Comparison of ENCODE assay signal across 16 cellular contexts in the genomic region with DNA sequence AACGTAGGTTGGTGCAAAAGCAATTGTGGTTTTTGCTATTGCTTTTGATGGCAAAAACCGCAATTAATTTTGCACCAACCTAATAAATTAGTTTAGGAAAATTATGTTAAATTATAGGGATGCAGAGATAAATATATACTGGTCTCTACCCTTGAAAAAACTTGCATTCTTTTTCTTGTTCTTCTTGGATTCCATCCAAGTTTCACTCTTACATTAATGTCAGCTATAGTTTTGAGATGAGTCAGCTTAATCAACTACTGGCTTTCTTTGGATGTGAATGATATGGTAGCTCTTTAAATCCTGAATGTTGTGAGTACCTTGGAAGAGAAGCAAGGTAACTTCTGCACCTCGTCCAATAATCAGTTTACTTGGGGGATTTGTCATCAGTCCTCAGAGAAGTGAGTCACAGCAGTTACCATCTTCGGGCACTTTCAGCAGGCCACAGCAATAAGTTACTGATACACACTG.
A peak's percentile ranks its signal among the peaks of the same experiment; 100 is the strongest.
DNase-seq lines count a peak whose midpoint lies in the region; ATAC-seq and TF ChIP-seq lines count a peak whose summit lies in the region.
"Had no signal": no experiment of that assay in that cellular context is flagged by ENCODE, and none has a peak within 500 bp of the region (broad histone marks: within the 10 kb centered on the region; RNA-seq: fewer than 3 reads in every experiment).

No MANE protein-coding gene starts in this region.

- H3K36me3 ChIP-seq in HEK293 (ENCODE audit: control insufficient read depth in 2 of 2, insufficient read depth in 1 of 2, low read length in 2 of 2) (no peaks in the 10 kb centered on the region), SK-N-SH (replicated peaks in 1 of 2; ENCODE audit: control insufficient read depth in 1 of 2, insufficient read depth in 2 of 2, low read length in 1 of 2) (no peaks in the 10 kb centered on the region), Caco-2 (ENCODE audit: control insufficient read depth, insufficient read depth, low read length) (no peaks in the 10 kb centered on the region)
- H3K36me3 ChIP-seq: adrenal gland, BLaER1 had no signal

- H3K9ac ChIP-seq in SK-N-SH, result no peak overlapping the region
- H3K9ac ChIP-seq: BLaER1 had no signal

- H3K4me1 Mint-ChIP-seq in Caco-2 (ENCODE audit: low read depth, unreplicated experiment), result peaks cover 20% of the 10 kb centered on the region

- H3K9me3 Mint-ChIP-seq in Caco-2 (ENCODE audit: unreplicated experiment), result no peaks in the 10 kb centered on the region
- H3K9me3 Mint-ChIP-seq: nephron progenitor cell, WTC11 had no signal

- DNase-seq in EH (ENCODE audit: low read depth), result peak; percentile 51
- DNase-seq in SK-N-SH, result no peak
- DNase-seq in fibroblast of the aortic adventitia (ENCODE audit: low read depth), result peak; percentile 55
- DNase-seq in NK-92 (lab: John Stamatoyannopoulos, UW; ENCODE audit: unreplicated experiment), result no peak
- no peak for DNase-seq in Caco-2
- no peak for DNase-seq in left cardiac atrium
- DNase-seq: head of caudate nucleus, NCI-H1048, NCI-H524, nephron progenitor cell had no signal

- H3K4me3 ChIP-seq in HEK293 (ENCODE audit: low read depth, low read length), result no peak overlapping the region
- no peak overlapping the region for H3K4me3 ChIP-seq in SK-N-SH (ENCODE audit: low read depth in 2 of 2, low read length in 1 of 2)
- H3K4me3 ChIP-seq in fibroblast of the aortic adventitia (ENCODE audit: low read depth, low read length), result no peak overlapping the region
- H3K4me3 ChIP-seq in Caco-2 (ENCODE audit: low read depth, low read length), result no peak overlapping the region
- H3K4me3 ChIP-seq: adrenal gland, BLaER1 had no signal

- POLR2A ChIA-PET in HEK293 (lab: Yijun Ruan, JAX) (no interaction called here), SK-N-SH (lab: Yijun Ruan, JAX) (no interaction called here), Caco-2 (lab: Charles Lee) (no interaction called here)

- H3K4me1 ChIP-seq in HEK293 (ENCODE audit: control insufficient read depth, insufficient read depth, low read length), result peaks cover 21% of the 10 kb centered on the region
- peaks cover 7 to 16% of the 10 kb centered on the region in 2 experiments; a peak in 3 of 4 replicates for H3K4me1 ChIP-seq in SK-N-SH (ENCODE audit: control insufficient read depth in 1 of 2, insufficient read depth in 2 of 2, low read depth in 1 of 2, low read length in 1 of 2)
- H3K4me1 ChIP-seq in Caco-2, result no peaks in the 10 kb centered on the region
- H3K4me1 ChIP-seq: BLaER1 had no signal

- peaks cover 4% of the 10 kb centered on the region for H3F3A ChIP-seq in SK-N-SH (replicated peaks; ENCODE audit: insufficient read depth)

- no peak overlapping the region for H2AFZ ChIP-seq in SK-N-SH (ENCODE audit: low read depth)

- H3K9me2 ChIP-seq in SK-N-SH, result no peaks in the 10 kb centered on the region

- 37% methylated on average over 4 of the region's 4 CpGs for WGBS in SK-N-SH (ENCODE audit: low lambda C conversion rate)

- intact Hi-C loops in Caco-2 (cut with micrococcal nuclease; ENCODE audit: unreplicated experiment), result no loop called here
- intact Hi-C loops in left cardiac atrium (cut with DNase I), result no loop called here

- H3K36me3 Mint-ChIP-seq in Caco-2 (ENCODE audit: insufficient read depth, unreplicated experiment), result no peaks in the 10 kb centered on the region
- H3K36me3 Mint-ChIP-seq: WTC11 had no signal

- peak in 1 of 2 experiments; percentile 24; a peak in 1 of 4 replicates for TF ChIP-seq EP300 in SK-N-SH (IDR thresholded peaks at IDR 0.05; ENCODE audit: borderline replicate concordance in 1 of 2, low read depth in 1 of 2, low read length in 1 of 2)

- no peaks in the 10 kb centered on the region for H3K27me3 ChIP-seq in SK-N-SH (ENCODE audit: insufficient read depth)
- H3K27me3 ChIP-seq in Caco-2 (replicated peaks; ENCODE audit: control insufficient read depth, insufficient read depth, low read length), result no peaks in the 10 kb centered on the region
- H3K27me3 ChIP-seq: adrenal gland, BLaER1 had no signal

- H3K27ac ChIP-seq in HEK293 (ENCODE audit: extremely low read depth, low read depth, low read length) (no peak overlapping the region), SK-N-SH (ENCODE audit: low read depth in 2 of 2, low read length in 1 of 2) (no peak overlapping the region)
- H3K27ac ChIP-seq: adrenal gland, BLaER1, HL-60 had no signal

- BruUV-seq in Caco-2 (replicated peaks; lab: Mats Ljungman, UMichigan), result no TSS peak

- ATAC-seq in left cardiac atrium (no peak), GM21526 (IDR thresholded peaks at IDR 0.05; ENCODE audit: low FRiP score, unreplicated experiment) (no peak)
- ATAC-seq: WTC11 had no signal

- H3K4me3 Mint-ChIP-seq in Caco-2 (ENCODE audit: unreplicated experiment), result no peak overlapping the region
- H3K4me3 Mint-ChIP-seq: nephron progenitor cell, WTC11 had no signal

- H3K4me2 ChIP-seq in SK-N-SH, result peak overlapping the region; percentile 30; the same call in 1 of the 2 replicates
- H3K4me2 ChIP-seq: BLaER1 had no signal

- no peaks in the 10 kb centered on the region for H3K79me2 ChIP-seq in SK-N-SH (ENCODE audit: insufficient read depth)

- CTCF ChIA-PET in HEK293 (lab: Yijun Ruan, JAX), result interaction anchor here (0.6 kb wide), 1 partner anchor 515 kb away, joined by 3 read pairs; no protein-coding TSS in a partner anchor
- CTCF ChIA-PET in SK-N-SH (lab: Yijun Ruan, JAX), result no interaction called here
- CTCF ChIA-PET in Caco-2 (lab: Charles Lee), result no interaction called here

- H3K27ac Mint-ChIP-seq in Caco-2 (ENCODE audit: unreplicated experiment), result no peak overlapping the region
- H3K27ac Mint-ChIP-seq: nephron progenitor cell, WTC11 had no signal

- no peak for TF ChIP-seq RAD21 in SK-N-SH (IDR thresholded peaks at IDR 0.05; ENCODE audit: low read length)

- H4K20me1 ChIP-seq in SK-N-SH (ENCODE audit: insufficient read depth), result no peaks in the 10 kb centered on the region
- H4K20me1 ChIP-seq: BLaER1 had no signal

- no peaks in the 10 kb centered on the region for H3K9me3 ChIP-seq in HEK293 (ENCODE audit: control insufficient read depth, insufficient read depth, low read depth, low read length)
- H3K9me3 ChIP-seq in SK-N-SH, result no peaks in the 10 kb centered on the region
- H3K9me3 ChIP-seq in Caco-2, result no peaks in the 10 kb centered on the region
- H3K9me3 ChIP-seq: adrenal gland, BLaER1 had no signal

- H3K27me3 Mint-ChIP-seq in Caco-2 (ENCODE audit: insufficient read depth, unreplicated experiment), result no peaks in the 10 kb centered on the region

- TF ChIP-seq CTCF in HEK293 (tag by site-specific recombination; IDR thresholded peaks at IDR 0.05) (no peak), SK-N-SH (IDR thresholded peaks at IDR 0.05) (no peak), fibroblast of the aortic adventitia (IDR thresholded peaks at IDR 0.05; ENCODE audit: insufficient read depth, low read length) (no peak), Caco-2 (IDR thresholded peaks at IDR 0.05; ENCODE audit: insufficient read depth in 1 of 2, low read depth in 1 of 2, low read length in 1 of 2, severe bottlenecking in 1 of 2, unreplicated experiment in 1 of 2) (no peak)

TF ChIP-seq in HEK293, 187 proteins besides CTCF, POLR2A, EP300 and RAD21:
- no peak for TF ChIP-seq ZNF24 (tag by site-specific recombination; IDR thresholded peaks at IDR 0.05)
- TF ChIP-seq ZNF660 (tag by site-specific recombination; IDR thresholded peaks at IDR 0.05), result 0 out of 2 replicates have a peak, but pooled peaks have one; percentile 16
- TF ChIP-seq SP7 (tag by site-specific recombination; IDR thresholded peaks at IDR 0.05), result peak; percentile 38; the same call in 1 of the 2 replicates

TF ChIP-seq in SK-N-SH, 30 proteins besides CTCF, POLR2A, EP300 and RAD21:
- TF ChIP-seq TEAD4 (IDR thresholded peaks at IDR 0.05; ENCODE audit: borderline replicate concordance, insufficient read depth) (0 out of 2 replicates have a peak, but pooled peaks have one; percentile 18), FOXM1 (IDR thresholded peaks at IDR 0.05; ENCODE audit: low read depth) (no peak), JUND (IDR thresholded peaks at IDR 0.05) (peak; percentile 44; the same call in 1 of the 2 replicates), TCF12 (IDR thresholded peaks at IDR 0.05) (peak; percentile 29; the same call in 1 of the 2 replicates), FOSL2 (IDR thresholded peaks at IDR 0.05; ENCODE audit: borderline replicate concordance, low read depth) (peak; percentile 46; the same call in 1 of the 2 replicates), FOXJ3 (CRISPR knock-in tag; IDR thresholded peaks at IDR 0.05) (no peak), NFIC (IDR thresholded peaks at IDR 0.05; ENCODE audit: borderline replicate concordance) (peak; percentile 83)
- TF ChIP-seq, protein P1, sequence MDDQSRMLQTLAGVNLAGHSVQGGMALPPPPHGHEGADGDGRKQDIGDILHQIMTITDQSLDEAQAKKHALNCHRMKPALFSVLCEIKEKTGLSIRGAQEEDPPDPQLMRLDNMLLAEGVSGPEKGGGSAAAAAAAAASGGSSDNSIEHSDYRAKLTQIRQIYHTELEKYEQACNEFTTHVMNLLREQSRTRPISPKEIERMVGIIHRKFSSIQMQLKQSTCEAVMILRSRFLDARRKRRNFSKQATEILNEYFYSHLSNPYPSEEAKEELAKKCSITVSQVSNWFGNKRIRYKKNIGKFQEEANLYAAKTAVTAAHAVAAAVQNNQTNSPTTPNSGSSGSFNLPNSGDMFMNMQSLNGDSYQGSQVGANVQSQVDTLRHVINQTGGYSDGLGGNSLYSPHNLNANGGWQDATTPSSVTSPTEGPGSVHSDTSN (IDR thresholded peaks at IDR 0.05), result peak; percentile 43; the same call in 1 of the 2 replicates
TF ChIP-seq in SK-N-SH: peak in this region for 6.

Comparison
In these comparisons a context has a peak if more than half of its experiments do, and no peak if none do; other contexts are left out.
1. DNase-seq: peak in EH (single experiment) and fibroblast of the aortic adventitia (single experiment); none in SK-N-SH (single experiment), NK-92 (single experiment), Caco-2 (0 of 2) and left cardiac atrium (single experiment).